In the genomic region with DNA sequence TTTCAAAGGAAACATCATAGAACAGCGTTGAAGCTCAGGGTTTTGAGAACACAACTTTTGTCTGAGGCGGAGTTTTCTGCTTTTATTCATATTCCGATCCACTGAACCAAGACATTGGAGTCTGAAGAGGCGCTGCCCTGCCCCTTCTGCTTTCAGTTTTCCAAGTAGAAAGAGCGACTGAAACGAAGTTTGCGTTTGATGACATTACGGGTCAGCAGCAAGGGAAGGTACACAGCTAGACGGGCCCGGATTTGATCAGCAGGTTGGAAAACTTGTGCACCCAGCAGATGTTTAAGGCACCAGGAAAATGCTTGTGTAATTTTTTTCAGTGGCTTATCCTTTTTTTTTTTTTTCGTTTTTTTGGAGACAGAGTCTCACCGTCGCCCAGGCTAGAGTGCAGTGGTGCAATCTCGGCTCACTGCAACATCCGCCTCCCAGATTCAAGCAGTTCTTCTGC, we compare ENCODE assay signal across 10 cellular contexts. TPM values are rescaled to one million over a fixed set of nuclear protein-coding genes. Genes with fewer than 3 reads are reported as not detected.
DNase-seq lines count a peak whose midpoint lies in the region; ATAC-seq and TF ChIP-seq lines count a peak whose summit lies in the region.
"Had no signal": no experiment of that assay in that cellular context is flagged by ENCODE, and none has a peak within 500 bp of the region (broad histone marks: within the 10 kb centered on the region; RNA-seq: fewer than 3 reads in every experiment).

No MANE protein-coding gene starts in this region.

- peak overlapping the region; percentile 82 to 96 (median 92) for H3K27ac ChIP-seq in esophagus squamous epithelium
- H3K27ac ChIP-seq in psoas muscle = peak overlapping the region; percentile 96

- H3K4me3 Mint-ChIP-seq in Calu3 (ENCODE audit: low read depth, unreplicated experiment) (peak overlapping the region; percentile 58), WTC11 (no peak overlapping the region), CD14-positive monocyte (peak overlapping the region in 1 of 2 donors; percentile 49)

- no peak for ATAC-seq in WTC11
- ATAC-seq in psoas muscle = no peak
- ATAC-seq in GM21423 (IDR thresholded peaks at IDR 0.05; ENCODE audit: unreplicated experiment) = no peak

- H3K36me3 Mint-ChIP-seq in Calu3 (ENCODE audit: insufficient read depth, unreplicated experiment) (peaks cover 60% of the 10 kb centered on the region), WTC11 (peaks cover 24% of the 10 kb centered on the region), CD14-positive monocyte (peaks cover 50 to 77% of the 10 kb centered on the region in 2 donors)

- POLR2A ChIA-PET in WTC11 (lab: Charles Lee) = no interaction called here

- CTCF ChIA-PET in Calu3 (lab: Charles Lee) = interaction anchor here (1.0 to 2.4 kb wide), 3 partner anchors 10 to 47 kb away, joined by 3 to 12 read pairs (median 6); no protein-coding TSS in a partner anchor
- CTCF ChIA-PET in WTC11 (lab: Charles Lee) = interaction anchor here (1.4 to 4.1 kb wide), 3 partner anchors 10 to 46 kb away, joined by 4 to 17 read pairs (median 11); no protein-coding TSS in a partner anchor

- H3K9me3 ChIP-seq in esophagus squamous epithelium (no peaks in the 10 kb centered on the region), psoas muscle (no peaks in the 10 kb centered on the region)

- H3K4me3 ChIP-seq in esophagus squamous epithelium (peak overlapping the region in 1 of 4 donors; percentile 47), psoas muscle (no peak overlapping the region)

- H3K36me3 ChIP-seq in esophagus squamous epithelium (peaks cover 0 to 30% (median 0%) of the 10 kb centered on the region in 3 donors), psoas muscle (ENCODE audit: insufficient read depth in 1 of 2, low read depth in 1 of 2) (peaks cover 0 to 12% of the 10 kb centered on the region in 2 donors)

- H3K4me1 Mint-ChIP-seq in Calu3 (ENCODE audit: low read depth, unreplicated experiment) (peaks cover 61% of the 10 kb centered on the region), WTC11 (peaks cover 54% of the 10 kb centered on the region), CD14-positive monocyte (peaks cover 34% of the 10 kb centered on the region)

- peak overlapping the region; percentile 91 for H3K27ac Mint-ChIP-seq in Calu3 (ENCODE audit: unreplicated experiment)
- H3K27ac Mint-ChIP-seq in WTC11 = peak overlapping the region; percentile 97
- H3K27ac Mint-ChIP-seq in CD14-positive monocyte = peak overlapping the region in 1 of 7 donors; percentile 1

- H3K4me1 ChIP-seq in esophagus squamous epithelium = peaks cover 43 to 97% (median 67%) of the 10 kb centered on the region in 3 donors
- H3K4me1 ChIP-seq in psoas muscle = peaks cover 91% of the 10 kb centered on the region

- no peak for TF ChIP-seq CTCF in Calu3 (IDR thresholded peaks at IDR 0.05; ENCODE audit: unreplicated experiment)
- no peak for TF ChIP-seq CTCF in WTC11 (IDR thresholded peaks at IDR 0.05)
- no peak for TF ChIP-seq CTCF in esophagus squamous epithelium (IDR thresholded peaks at IDR 0.05)
- TF ChIP-seq CTCF in psoas muscle (IDR thresholded peaks at IDR 0.05) = no peak
- no peak for TF ChIP-seq CTCF in CD14-positive monocyte (IDR thresholded peaks at IDR 0.05)

- 52 to 53% methylated on average over 13 to 15 of the region's 15 CpGs for WGBS in esophagus squamous epithelium, 2 donors
- WGBS in psoas muscle, 3 donors = 86 to 91% (median 86%) methylated on average over 15 of the region's 15 CpGs

- TF ChIP-seq POLR2A in esophagus squamous epithelium (IDR thresholded peaks at IDR 0.05) = no peak

- intact Hi-C loops in Calu3 (cut with micrococcal nuclease; ENCODE audit: unreplicated experiment) = loop anchor here (5.0 kb wide), 2 partner anchors 39 to 511 kb away; no protein-coding TSS in a partner anchor
- intact Hi-C loops in esophagus squamous epithelium (cut with DNase I) = no loop called here
- intact Hi-C loops in psoas muscle (cut with DNase I) = no loop called here
- intact Hi-C loops in CD14-positive monocyte (cut with micrococcal nuclease) = no loop called here

- no peaks in the 10 kb centered on the region for H3K9me3 Mint-ChIP-seq in Calu3 (ENCODE audit: low read depth, unreplicated experiment)
- H3K9me3 Mint-ChIP-seq in WTC11 = no peaks in the 10 kb centered on the region
- peaks cover 0 to 2% (median 0%) of the 10 kb centered on the region in 7 donors for H3K9me3 Mint-ChIP-seq in CD14-positive monocyte

- H3K27me3 ChIP-seq in esophagus squamous epithelium (no peaks in the 10 kb centered on the region), psoas muscle (ENCODE audit: insufficient read depth in 3 of 3, low read length in 2 of 3) (no peaks in the 10 kb centered on the region)

- no peak for DNase-seq in Calu3
- DNase-seq in WTC11 (ENCODE audit: low spot score) = no peak
- DNase-seq in esophagus squamous epithelium (lab: John Stamatoyannopoulos, UW) = no peak
- DNase-seq in psoas muscle = no peak
- DNase-seq in CD14-positive monocyte (ENCODE audit: low spot score) = no peak
- DNase-seq in NOMO-1 (lab: John Stamatoyannopoulos, UW; ENCODE audit: unreplicated experiment in 2 of 2) = no peak
- no peak for DNase-seq in Kasumi-1 (lab: John Stamatoyannopoulos, UW)
- DNase-seq: amygdala, NCI-H146 had no signal

- H3K27me3 Mint-ChIP-seq in Calu3 (ENCODE audit: unreplicated experiment) (no peaks in the 10 kb centered on the region), WTC11 (ENCODE audit: low read depth) (no peaks in the 10 kb centered on the region), CD14-positive monocyte (ENCODE audit: low read depth in 3 of 3) (peaks cover 5 to 25% (median 24%) of the 10 kb centered on the region in 3 donors)

- BruUV-seq in Calu3 (replicated peaks; lab: Mats Ljungman, UMichigan) = no TSS peak

TF ChIP-seq in WTC11, 78 proteins besides CTCF, POLR2A, EP300 and RAD21:
- TF ChIP-seq ELF4 (CRISPR knock-in tag; IDR thresholded peaks at IDR 0.05; ENCODE audit: low read depth) (no peak), SOX15 (CRISPR knock-in tag; IDR thresholded peaks at IDR 0.05) (no peak), RORB (CRISPR knock-in tag; IDR thresholded peaks at IDR 0.05) (no peak), ZNF532 (CRISPR knock-in tag; IDR thresholded peaks at IDR 0.05; ENCODE audit: borderline replicate concordance) (no peak), ZNF232 (CRISPR knock-in tag; IDR thresholded peaks at IDR 0.05) (no peak), ZBTB43 (CRISPR knock-in tag; IDR thresholded peaks at IDR 0.05) (no peak), RELA (CRISPR knock-in tag; IDR thresholded peaks at IDR 0.05; ENCODE audit: borderline replicate concordance) (no peak)
- TF ChIP-seq, protein P1, sequence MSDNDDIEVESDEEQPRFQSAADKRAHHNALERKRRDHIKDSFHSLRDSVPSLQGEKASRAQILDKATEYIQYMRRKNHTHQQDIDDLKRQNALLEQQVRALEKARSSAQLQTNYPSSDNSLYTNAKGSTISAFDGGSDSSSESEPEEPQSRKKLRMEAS (CRISPR knock-in tag; IDR thresholded peaks at IDR 0.05) = no peak

RNA-seq across cellular contexts. Expression of gene SUN1, which starts 0.7 kb away (rescaled TPM):
- total RNA-seq in Calu3 (2022) = 218 and 252 TPM in 2 replicates
- total RNA-seq in WTC11 (2021) = 149 to 158 TPM (median 156 TPM) in 3 replicates
- total RNA-seq in esophagus squamous epithelium = 100 to 1,000 TPM in 3 of 4 donors, 10 to 100 TPM in 1; 78.0 to 113 (median 105) TPM
- total RNA-seq in psoas muscle = 100 to 1,000 TPM; 125 to 144 (median 137) TPM
- 100 to 1,000 TPM in 1 of 3 donors, 10 to 100 TPM in 2; 52.5 to 159 (median 64.6) TPM for polyA plus RNA-seq in psoas muscle
- 10 to 100 TPM; 44.2 to 51.5 TPM for polyA plus RNA-seq in CD14-positive monocyte

RNA-seq across cellular contexts. Expression of gene GET4, which starts 43.4 kb away (rescaled TPM):
- 145 and 167 TPM in 2 replicates for total RNA-seq in Calu3 (2022)
- total RNA-seq in WTC11 (2021) = 73.0 to 82.0 TPM (median 73.4 TPM) in 3 replicates
- 10 to 100 TPM; 22.3 to 29.6 (median 27.8) TPM for total RNA-seq in esophagus squamous epithelium
- total RNA-seq in psoas muscle = 10 to 100 TPM; 27.3 to 42.3 (median 29.1) TPM
- polyA plus RNA-seq in psoas muscle = 10 to 100 TPM; 36.8 to 51.1 (median 48.3) TPM
- polyA plus RNA-seq in CD14-positive monocyte = 10 to 100 TPM; 20.1 to 25.5 TPM
